1 cellular context compared by ENCODE assay signal in the genomic region with DNA sequence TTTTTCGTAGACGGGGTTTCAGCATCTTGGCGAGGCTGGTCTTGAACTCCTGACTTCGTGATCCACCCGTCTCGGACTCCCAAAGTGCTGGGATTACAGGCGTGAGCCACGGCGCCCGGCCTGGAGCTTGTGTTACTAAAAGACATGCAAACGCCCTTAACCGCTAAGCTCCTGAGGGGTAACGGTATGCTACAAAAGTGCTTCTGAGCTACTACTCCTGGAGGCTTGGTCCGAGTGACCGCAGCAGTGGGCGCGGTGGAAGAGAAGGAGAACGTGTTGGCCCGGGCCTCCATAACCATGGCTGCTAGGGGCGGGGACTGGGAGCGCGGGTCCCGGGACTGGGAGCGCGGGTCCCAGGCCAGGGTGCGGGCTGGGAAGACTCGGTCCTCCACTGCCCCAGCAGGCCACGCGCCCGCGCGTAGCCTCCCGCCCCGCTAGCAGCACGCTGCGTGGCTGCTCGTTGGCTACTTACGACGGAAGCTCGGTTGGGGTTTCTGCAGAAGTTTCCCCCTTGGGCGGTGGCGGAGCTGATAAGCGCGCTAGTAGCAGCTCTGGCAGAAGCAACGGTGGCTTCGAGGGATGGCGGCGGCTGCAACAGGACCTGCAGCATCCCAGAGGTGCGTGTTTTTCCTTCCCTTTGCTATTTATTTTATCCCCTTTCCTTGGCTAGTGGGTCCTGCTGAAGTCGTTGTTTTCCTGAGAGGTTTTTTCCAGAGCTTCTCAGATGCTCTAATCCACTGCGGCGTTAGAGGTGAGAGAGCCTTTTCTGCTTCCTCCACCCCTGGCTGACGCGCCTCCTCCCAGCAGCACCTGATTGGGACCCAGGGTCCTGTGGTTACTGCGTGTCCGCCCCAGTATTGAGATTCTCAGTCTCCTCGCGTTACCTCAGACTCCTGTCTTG.
TF ChIP-seq lines count a peak whose summit lies in the region.

No MANE protein-coding gene starts in this region.

TF ChIP-seq in K562, 482 proteins besides CTCF, POLR2A, EP300 and RAD21 (continued from another document and continues in another):
- TF ChIP-seq ZC3H4 (CRISPR knock-in tag; IDR thresholded peaks at IDR 0.05; ENCODE audit: borderline replicate concordance) = peak; percentile 93; the same call in 1 of the 2 replicates
- no peak for TF ChIP-seq CBX8 (IDR thresholded peaks at IDR 0.05; ENCODE audit: borderline replicate concordance, extremely low read depth, low read depth, low read length, poor library complexity, severe bottlenecking)
- TF ChIP-seq PML (IDR thresholded peaks at IDR 0.05; ENCODE audit: low read length) = peak; percentile 49; the same call in 1 of the 2 replicates
- TF ChIP-seq HCFC1 (IDR thresholded peaks at IDR 0.05; ENCODE audit: low read depth, low read length) = peak; percentile 73
- no peak for TF ChIP-seq PRPF4 (IDR thresholded peaks at IDR 0.05; ENCODE audit: insufficient read depth, low read depth, low read length, poor library complexity, severe bottlenecking)
- no peak for TF ChIP-seq ZKSCAN1 (IDR thresholded peaks at IDR 0.05; ENCODE audit: low read depth, low read length)
- peak; percentile 61; the same call in 1 of the 2 replicates for TF ChIP-seq GATAD2B (IDR thresholded peaks at IDR 0.05; ENCODE audit: borderline replicate concordance)
- TF ChIP-seq BRF1 (IDR thresholded peaks at IDR 0.05; ENCODE audit: borderline replicate concordance, extremely low read depth, insufficient read length) = no peak
- no peak for TF ChIP-seq CHD1 (IDR thresholded peaks at IDR 0.05; ENCODE audit: low read length)
- TF ChIP-seq CCAR2 (IDR thresholded peaks at IDR 0.05; ENCODE audit: low read depth, low read length) = no peak
- peak; percentile 96 for TF ChIP-seq ZNF76 (CRISPR knock-in tag; IDR thresholded peaks at IDR 0.05; ENCODE audit: borderline replicate concordance)
- no peak for TF ChIP-seq ZNF507 (tag; conservative IDR thresholded peaks at IDR 0.05)
- no peak for TF ChIP-seq IFI16 (CRISPR knock-in tag; IDR thresholded peaks at IDR 0.05)
- TF ChIP-seq KLF13 (tag; IDR thresholded peaks at IDR 0.05; ENCODE audit: borderline replicate concordance, low read depth) = peak; percentile 21; the same call in 1 of the 2 replicates
- TF ChIP-seq, protein P1, sequence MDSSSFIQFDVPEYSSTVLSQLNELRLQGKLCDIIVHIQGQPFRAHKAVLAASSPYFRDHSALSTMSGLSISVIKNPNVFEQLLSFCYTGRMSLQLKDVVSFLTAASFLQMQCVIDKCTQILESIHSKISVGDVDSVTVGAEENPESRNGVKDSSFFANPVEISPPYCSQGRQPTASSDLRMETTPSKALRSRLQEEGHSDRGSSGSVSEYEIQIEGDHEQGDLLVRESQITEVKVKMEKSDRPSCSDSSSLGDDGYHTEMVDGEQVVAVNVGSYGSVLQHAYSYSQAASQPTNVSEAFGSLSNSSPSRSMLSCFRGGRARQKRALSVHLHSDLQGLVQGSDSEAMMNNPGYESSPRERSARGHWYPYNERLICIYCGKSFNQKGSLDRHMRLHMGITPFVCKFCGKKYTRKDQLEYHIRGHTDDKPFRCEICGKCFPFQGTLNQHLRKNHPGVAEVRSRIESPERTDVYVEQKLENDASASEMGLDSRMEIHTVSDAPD (CRISPR knock-in tag; IDR thresholded peaks at IDR 0.05) = no peak
- no peak for TF ChIP-seq RBM17 (IDR thresholded peaks at IDR 0.05; ENCODE audit: borderline replicate concordance, low read depth, low read length)
- no peak for TF ChIP-seq POLR2AphosphoS2 (IDR thresholded peaks at IDR 0.05; ENCODE audit: low read length)
- no peak for TF ChIP-seq ASH1L (IDR thresholded peaks at IDR 0.05; ENCODE audit: borderline replicate concordance, low read depth, partially characterized antibody)
- TF ChIP-seq POLR3G (IDR thresholded peaks at IDR 0.05; ENCODE audit: extremely low read depth, insufficient read length, insufficient replicate concordance) = no peak
- TF ChIP-seq MEF2A (IDR thresholded peaks at IDR 0.05; ENCODE audit: control insufficient read depth, low read depth, low read length) = no peak
- TF ChIP-seq, protein P2, sequence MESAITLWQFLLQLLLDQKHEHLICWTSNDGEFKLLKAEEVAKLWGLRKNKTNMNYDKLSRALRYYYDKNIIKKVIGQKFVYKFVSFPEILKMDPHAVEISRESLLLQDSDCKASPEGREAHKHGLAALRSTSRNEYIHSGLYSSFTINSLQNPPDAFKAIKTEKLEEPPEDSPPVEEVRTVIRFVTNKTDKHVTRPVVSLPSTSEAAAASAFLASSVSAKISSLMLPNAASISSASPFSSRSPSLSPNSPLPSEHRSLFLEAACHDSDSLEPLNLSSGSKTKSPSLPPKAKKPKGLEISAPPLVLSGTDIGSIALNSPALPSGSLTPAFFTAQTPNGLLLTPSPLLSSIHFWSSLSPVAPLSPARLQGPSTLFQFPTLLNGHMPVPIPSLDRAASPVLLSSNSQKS (CRISPR knock-in tag; IDR thresholded peaks at IDR 0.05) = no peak
- TF ChIP-seq, protein P3, sequence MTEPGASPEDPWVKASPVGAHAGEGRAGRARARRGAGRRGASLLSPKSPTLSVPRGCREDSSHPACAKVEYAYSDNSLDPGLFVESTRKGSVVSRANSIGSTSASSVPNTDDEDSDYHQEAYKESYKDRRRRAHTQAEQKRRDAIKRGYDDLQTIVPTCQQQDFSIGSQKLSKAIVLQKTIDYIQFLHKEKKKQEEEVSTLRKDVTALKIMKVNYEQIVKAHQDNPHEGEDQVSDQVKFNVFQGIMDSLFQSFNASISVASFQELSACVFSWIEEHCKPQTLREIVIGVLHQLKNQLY (CRISPR knock-in tag; conservative IDR thresholded peaks at IDR 0.05) = no peak
- TF ChIP-seq FOS (IDR thresholded peaks at IDR 0.05; ENCODE audit: extremely low read depth, insufficient read length) = no peak
- TF ChIP-seq NR2C2 (CRISPR knock-in tag; IDR thresholded peaks at IDR 0.05) = no peak; the same call in 1 of the 2 replicates
- no peak for TF ChIP-seq NR2C2 (tag; IDR thresholded peaks at IDR 0.05)
- 0 out of 3 replicates have a peak, but pooled peaks of 1 of the 2 experiments have one; percentile 58 for TF ChIP-seq CBX3 (IDR thresholded peaks at IDR 0.05; ENCODE audit: borderline replicate concordance in 1 of 2, low read length in 2 of 2)
- no peak for TF ChIP-seq KLF10 (CRISPR knock-in tag; IDR thresholded peaks at IDR 0.05)
- TF ChIP-seq, protein P4, sequence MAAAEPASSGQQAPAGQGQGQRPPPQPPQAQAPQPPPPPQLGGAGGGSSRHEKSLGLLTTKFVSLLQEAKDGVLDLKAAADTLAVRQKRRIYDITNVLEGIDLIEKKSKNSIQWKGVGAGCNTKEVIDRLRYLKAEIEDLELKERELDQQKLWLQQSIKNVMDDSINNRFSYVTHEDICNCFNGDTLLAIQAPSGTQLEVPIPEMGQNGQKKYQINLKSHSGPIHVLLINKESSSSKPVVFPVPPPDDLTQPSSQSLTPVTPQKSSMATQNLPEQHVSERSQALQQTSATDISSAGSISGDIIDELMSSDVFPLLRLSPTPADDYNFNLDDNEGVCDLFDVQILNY (CRISPR knock-in tag; IDR thresholded peaks at IDR 0.05) = peak; percentile 75; the same call in 1 of the 2 replicates
- TF ChIP-seq, protein P5, sequence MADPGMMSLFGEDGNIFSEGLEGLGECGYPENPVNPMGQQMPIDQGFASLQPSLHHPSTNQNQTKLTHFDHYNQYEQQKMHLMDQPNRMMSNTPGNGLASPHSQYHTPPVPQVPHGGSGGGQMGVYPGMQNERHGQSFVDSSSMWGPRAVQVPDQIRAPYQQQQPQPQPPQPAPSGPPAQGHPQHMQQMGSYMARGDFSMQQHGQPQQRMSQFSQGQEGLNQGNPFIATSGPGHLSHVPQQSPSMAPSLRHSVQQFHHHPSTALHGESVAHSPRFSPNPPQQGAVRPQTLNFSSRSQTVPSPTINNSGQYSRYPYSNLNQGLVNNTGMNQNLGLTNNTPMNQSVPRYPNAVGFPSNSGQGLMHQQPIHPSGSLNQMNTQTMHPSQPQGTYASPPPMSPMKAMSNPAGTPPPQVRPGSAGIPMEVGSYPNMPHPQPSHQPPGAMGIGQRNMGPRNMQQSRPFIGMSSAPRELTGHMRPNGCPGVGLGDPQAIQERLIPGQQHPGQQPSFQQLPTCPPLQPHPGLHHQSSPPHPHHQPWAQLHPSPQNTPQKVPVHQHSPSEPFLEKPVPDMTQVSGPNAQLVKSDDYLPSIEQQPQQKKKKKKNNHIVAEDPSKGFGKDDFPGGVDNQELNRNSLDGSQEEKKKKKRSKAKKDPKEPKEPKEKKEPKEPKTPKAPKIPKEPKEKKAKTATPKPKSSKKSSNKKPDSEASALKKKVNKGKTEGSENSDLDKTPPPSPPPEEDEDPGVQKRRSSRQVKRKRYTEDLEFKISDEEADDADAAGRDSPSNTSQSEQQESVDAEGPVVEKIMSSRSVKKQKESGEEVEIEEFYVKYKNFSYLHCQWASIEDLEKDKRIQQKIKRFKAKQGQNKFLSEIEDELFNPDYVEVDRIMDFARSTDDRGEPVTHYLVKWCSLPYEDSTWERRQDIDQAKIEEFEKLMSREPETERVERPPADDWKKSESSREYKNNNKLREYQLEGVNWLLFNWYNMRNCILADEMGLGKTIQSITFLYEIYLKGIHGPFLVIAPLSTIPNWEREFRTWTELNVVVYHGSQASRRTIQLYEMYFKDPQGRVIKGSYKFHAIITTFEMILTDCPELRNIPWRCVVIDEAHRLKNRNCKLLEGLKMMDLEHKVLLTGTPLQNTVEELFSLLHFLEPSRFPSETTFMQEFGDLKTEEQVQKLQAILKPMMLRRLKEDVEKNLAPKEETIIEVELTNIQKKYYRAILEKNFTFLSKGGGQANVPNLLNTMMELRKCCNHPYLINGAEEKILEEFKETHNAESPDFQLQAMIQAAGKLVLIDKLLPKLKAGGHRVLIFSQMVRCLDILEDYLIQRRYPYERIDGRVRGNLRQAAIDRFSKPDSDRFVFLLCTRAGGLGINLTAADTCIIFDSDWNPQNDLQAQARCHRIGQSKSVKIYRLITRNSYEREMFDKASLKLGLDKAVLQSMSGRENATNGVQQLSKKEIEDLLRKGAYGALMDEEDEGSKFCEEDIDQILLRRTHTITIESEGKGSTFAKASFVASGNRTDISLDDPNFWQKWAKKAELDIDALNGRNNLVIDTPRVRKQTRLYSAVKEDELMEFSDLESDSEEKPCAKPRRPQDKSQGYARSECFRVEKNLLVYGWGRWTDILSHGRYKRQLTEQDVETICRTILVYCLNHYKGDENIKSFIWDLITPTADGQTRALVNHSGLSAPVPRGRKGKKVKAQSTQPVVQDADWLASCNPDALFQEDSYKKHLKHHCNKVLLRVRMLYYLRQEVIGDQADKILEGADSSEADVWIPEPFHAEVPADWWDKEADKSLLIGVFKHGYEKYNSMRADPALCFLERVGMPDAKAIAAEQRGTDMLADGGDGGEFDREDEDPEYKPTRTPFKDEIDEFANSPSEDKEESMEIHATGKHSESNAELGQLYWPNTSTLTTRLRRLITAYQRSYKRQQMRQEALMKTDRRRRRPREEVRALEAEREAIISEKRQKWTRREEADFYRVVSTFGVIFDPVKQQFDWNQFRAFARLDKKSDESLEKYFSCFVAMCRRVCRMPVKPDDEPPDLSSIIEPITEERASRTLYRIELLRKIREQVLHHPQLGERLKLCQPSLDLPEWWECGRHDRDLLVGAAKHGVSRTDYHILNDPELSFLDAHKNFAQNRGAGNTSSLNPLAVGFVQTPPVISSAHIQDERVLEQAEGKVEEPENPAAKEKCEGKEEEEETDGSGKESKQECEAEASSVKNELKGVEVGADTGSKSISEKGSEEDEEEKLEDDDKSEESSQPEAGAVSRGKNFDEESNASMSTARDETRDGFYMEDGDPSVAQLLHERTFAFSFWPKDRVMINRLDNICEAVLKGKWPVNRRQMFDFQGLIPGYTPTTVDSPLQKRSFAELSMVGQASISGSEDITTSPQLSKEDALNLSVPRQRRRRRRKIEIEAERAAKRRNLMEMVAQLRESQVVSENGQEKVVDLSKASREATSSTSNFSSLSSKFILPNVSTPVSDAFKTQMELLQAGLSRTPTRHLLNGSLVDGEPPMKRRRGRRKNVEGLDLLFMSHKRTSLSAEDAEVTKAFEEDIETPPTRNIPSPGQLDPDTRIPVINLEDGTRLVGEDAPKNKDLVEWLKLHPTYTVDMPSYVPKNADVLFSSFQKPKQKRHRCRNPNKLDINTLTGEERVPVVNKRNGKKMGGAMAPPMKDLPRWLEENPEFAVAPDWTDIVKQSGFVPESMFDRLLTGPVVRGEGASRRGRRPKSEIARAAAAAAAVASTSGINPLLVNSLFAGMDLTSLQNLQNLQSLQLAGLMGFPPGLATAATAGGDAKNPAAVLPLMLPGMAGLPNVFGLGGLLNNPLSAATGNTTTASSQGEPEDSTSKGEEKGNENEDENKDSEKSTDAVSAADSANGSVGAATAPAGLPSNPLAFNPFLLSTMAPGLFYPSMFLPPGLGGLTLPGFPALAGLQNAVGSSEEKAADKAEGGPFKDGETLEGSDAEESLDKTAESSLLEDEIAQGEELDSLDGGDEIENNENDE (IDR thresholded peaks at IDR 0.05; ENCODE audit: low read depth, low read length) = no peak
- peak; percentile 76 for TF ChIP-seq TAF9B (IDR thresholded peaks at IDR 0.05; ENCODE audit: partially characterized antibody)
- TF ChIP-seq TFAM (CRISPR knock-in tag; conservative IDR thresholded peaks at IDR 0.05) = no peak
- TF ChIP-seq LEF1 (IDR thresholded peaks at IDR 0.05) = no peak; the same call in 1 of the 2 replicates
- no peak for TF ChIP-seq SPI1 (IDR thresholded peaks at IDR 0.05; ENCODE audit: borderline replicate concordance, low read depth, low read length)
- TF ChIP-seq XRCC4 (IDR thresholded peaks at IDR 0.05; ENCODE audit: extremely low read depth, insufficient read depth, insufficient read length) = no peak
- peak; percentile 54; the same call in 1 of the 2 replicates for TF ChIP-seq ZNF12 (CRISPR knock-in tag; IDR thresholded peaks at IDR 0.05)
- TF ChIP-seq ZNF589 (CRISPR knock-in tag; IDR thresholded peaks at IDR 0.05; ENCODE audit: low read depth) = no peak
- TF ChIP-seq NFATC3 (IDR thresholded peaks at IDR 0.05) = no peak
- TF ChIP-seq MEF2D (tag; conservative IDR thresholded peaks at IDR 0.05; ENCODE audit: low read depth) = no peak
- TF ChIP-seq ARID3A (IDR thresholded peaks at IDR 0.05; ENCODE audit: borderline replicate concordance, low read depth, low read length) = no peak
- TF ChIP-seq SAP30 (IDR thresholded peaks at IDR 0.05; ENCODE audit: borderline replicate concordance, insufficient read depth, low read depth, low read length, poor library complexity, severe bottlenecking) = no peak
